ENCODE assay signal across 14 cellular contexts in genomic region chr12:50200507-50201273, GRCh38. TPM values are rescaled to one million over a fixed set of nuclear protein-coding genes. Genes with fewer than 3 reads are reported as not detected.
A peak's percentile ranks its signal among the peaks of the same experiment; 100 is the strongest.
DNase-seq lines count a peak whose midpoint lies in the region; ATAC-seq and TF ChIP-seq lines count a peak whose summit lies in the region.
"Had no signal": no experiment of that assay in that cellular context is flagged by ENCODE, and none has a peak within 500 bp of the region (broad histone marks: within the 10 kb centered on the region; RNA-seq: fewer than 3 reads in every experiment).

No MANE protein-coding gene starts in this region.

- peaks cover 15% of the 10 kb centered on the region for H3K4me1 Mint-ChIP-seq in progenitor cell of endocrine pancreas (ENCODE audit: low read depth)
- H3K4me1 Mint-ChIP-seq: IgD-negative memory B cell had no signal

- ATAC-seq in right lobe of liver, result no peak
- ATAC-seq: activated T-cell treated with anti-CD3 and anti-CD28 coated beads, Interleukin-2, amount 50 U/mL, for 4 hours had no signal

- H3K27me3 Mint-ChIP-seq in progenitor cell of endocrine pancreas, result no peaks in the 10 kb centered on the region
- H3K27me3 Mint-ChIP-seq: brain, IgD-negative memory B cell had no signal

- H3K4me3 ChIP-seq in fibroblast of pulmonary artery (replicated peaks; ENCODE audit: low read depth, low read length) (no peak overlapping the region), right lobe of liver (no peak overlapping the region)

- H3K4me3 Mint-ChIP-seq in progenitor cell of endocrine pancreas (ENCODE audit: low read depth), result no peak overlapping the region
- H3K4me3 Mint-ChIP-seq: activated T-cell treated with anti-CD3 and anti-CD28 coated beads, Interleukin-2, amount 50 U/mL, for 4 hours; brain; IgD-negative memory B cell had no signal

- H3K9me3 Mint-ChIP-seq in progenitor cell of endocrine pancreas (ENCODE audit: low read depth), result no peaks in the 10 kb centered on the region
- H3K9me3 Mint-ChIP-seq: activated T-cell treated with anti-CD3 and anti-CD28 coated beads, Interleukin-2, amount 50 U/mL, for 4 hours; brain; IgD-negative memory B cell had no signal

- peaks cover 0 to 21% (median under 1%) of the 10 kb centered on the region in 4 donors for H3K36me3 ChIP-seq in right lobe of liver

- H3K4me1 ChIP-seq in right lobe of liver, result no peaks in the 10 kb centered on the region

- no peak overlapping the region for H3K27ac ChIP-seq in right lobe of liver

- intact Hi-C loops in right lobe of liver (cut with DNase I), result no loop called here

- 84% methylated on average over 2 of the region's 2 CpGs for WGBS in right lobe of liver (ENCODE audit: insufficient coverage, low coverage, low lambda C conversion rate, missing lambda C conversion rate)

- in situ Hi-C loops in SK-MEL-5 (cut with HindIII; ENCODE audit: low pct_unique_long_range_greater_than_20kb, low sequenced_read_pairs), result no loop called here

- TF ChIP-seq CTCF in fibroblast of pulmonary artery (IDR thresholded peaks at IDR 0.05; ENCODE audit: low read length, missing control alignments), result no peak
- TF ChIP-seq CTCF in progenitor cell of endocrine pancreas (IDR thresholded peaks at IDR 0.05; ENCODE audit: unreplicated experiment), result no peak
- no peak for TF ChIP-seq CTCF in right lobe of liver (IDR thresholded peaks at IDR 0.05)

- no peaks in the 10 kb centered on the region for H3K27me3 ChIP-seq in right lobe of liver

- H3K27ac Mint-ChIP-seq in progenitor cell of endocrine pancreas, result peak overlapping the region; percentile 63
- H3K27ac Mint-ChIP-seq: IgD-negative memory B cell had no signal

- no peaks in the 10 kb centered on the region for H3K9me3 ChIP-seq in right lobe of liver

- no peak for TF ChIP-seq POLR2A in right lobe of liver (IDR thresholded peaks at IDR 0.05)

- peak; percentile 84 for DNase-seq in ELR (ENCODE audit: low read depth)
- DNase-seq in SK-MEL-5 (ENCODE audit: low read depth, low spot score), result peak; percentile 60
- peak; percentile 59 for DNase-seq in fibroblast of pulmonary artery (ENCODE audit: low read depth)
- no peak for DNase-seq in progenitor cell of endocrine pancreas (ENCODE audit: low spot score, unreplicated experiment)
- no peak for DNase-seq in right lobe of liver
- DNase-seq in globus pallidus (ENCODE audit: low spot score), result no peak
- no peak for DNase-seq in DMS79 treated with DMSO at 0.1 percent for 48 hours (lab: John Stamatoyannopoulos, UW)
- no peak for DNase-seq in activated CD8-positive, alpha-beta memory T cell treated with anti-CD3 and anti-CD28 coated beads for 24 hours
- DNase-seq: activated T-cell treated with anti-CD3 and anti-CD28 coated beads, Interleukin-2, amount 50 U/mL, for 4 hours; NCI-H187; NCI-H69; Right ventricle myocardium superior had no signal

- H3K36me3 Mint-ChIP-seq in progenitor cell of endocrine pancreas (ENCODE audit: insufficient read depth), result peaks cover 18% of the 10 kb centered on the region

RNA-seq across cellular contexts. Expression of gene CERS5, which starts 33.5 kb away (rescaled TPM):
- 15.2 and 29.0 TPM in 2 replicates for total RNA-seq in SK-MEL-5 (2014; rRNA removed; shearing (Covaris generic))
- 25.2 and 41.6 TPM in 2 replicates for polyA plus RNA-seq in SK-MEL-5 (2015; cell fraction: cytosol; rRNA removed)
- 50.6 and 79.4 TPM in 2 replicates for polyA plus RNA-seq in SK-MEL-5 (2015; cell fraction: nucleus; rRNA removed)
- total RNA-seq in progenitor cell of endocrine pancreas, result 66.5 and 69.1 TPM in 2 replicates
- total RNA-seq in right lobe of liver, result 10 to 100 TPM in 2 of 6 experiments, 1 to 10 TPM in 4; 5.0 to 12.0 (median 8.0) TPM

Comparison
In these comparisons a context has a peak if more than half of its experiments do, and no peak if none do; other contexts are left out.
1. DNase-seq: peak in ELR (single experiment), SK-MEL-5 (single experiment) and fibroblast of pulmonary artery (single experiment); none in progenitor cell of endocrine pancreas (single experiment), right lobe of liver (0 of 3), globus pallidus (single experiment), DMS79 treated with DMSO at 0.1 percent for 48 hours (single experiment) and activated CD8-positive, alpha-beta memory T cell treated with anti-CD3 and anti-CD28 coated beads for 24 hours (single experiment).